ENCODE assay signal across 7 cellular contexts in the genomic region with DNA sequence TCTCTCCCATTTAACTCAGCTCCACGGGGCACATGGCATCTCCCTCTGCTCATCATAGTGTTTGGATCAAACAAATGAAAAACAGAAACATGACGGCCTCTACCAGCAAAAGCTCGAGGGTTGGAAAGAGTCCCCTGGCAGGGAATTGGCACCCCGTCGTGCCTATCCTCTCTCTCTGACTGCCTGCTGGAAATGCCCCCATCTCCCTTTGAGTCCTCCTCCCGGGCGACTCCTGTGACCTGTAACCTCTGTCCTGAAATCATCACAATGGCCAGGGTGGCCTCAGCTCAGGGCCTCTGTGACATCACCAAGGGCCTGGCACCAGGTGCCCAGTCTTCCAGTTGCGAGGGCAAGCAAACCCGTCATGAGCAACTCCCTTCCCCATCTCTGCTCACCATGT. TPM values are rescaled to one million over a fixed set of nuclear protein-coding genes. Genes with fewer than 3 reads are reported as not detected.
"Had no signal": no experiment of that assay in that cellular context is flagged by ENCODE, and none has a peak within 500 bp of the region (broad histone marks: within the 10 kb centered on the region; RNA-seq: fewer than 3 reads in every experiment).

A gene with protein sequence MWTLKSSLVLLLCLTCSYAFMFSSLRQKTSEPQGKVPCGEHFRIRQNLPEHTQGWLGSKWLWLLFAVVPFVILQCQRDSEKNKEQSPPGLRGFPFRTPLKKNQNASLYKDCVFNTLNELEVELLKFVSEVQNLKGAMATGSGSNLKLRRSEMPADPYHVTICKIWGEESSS (plus strand): TSS at position 301 of the 400 bp plus-strand sequence. CDS start 96 bp downstream, at position 397.

RNA-seq across cellular contexts. Expression of the gene that starts here (rescaled TPM):
- total RNA-seq: ascending aorta, astrocyte, body of pancreas, breast epithelium, cardiac muscle cell, cardiac septum, cerebellum had no signal
